Comparison of ENCODE assay signal across 18 cellular contexts in the genomic region with DNA sequence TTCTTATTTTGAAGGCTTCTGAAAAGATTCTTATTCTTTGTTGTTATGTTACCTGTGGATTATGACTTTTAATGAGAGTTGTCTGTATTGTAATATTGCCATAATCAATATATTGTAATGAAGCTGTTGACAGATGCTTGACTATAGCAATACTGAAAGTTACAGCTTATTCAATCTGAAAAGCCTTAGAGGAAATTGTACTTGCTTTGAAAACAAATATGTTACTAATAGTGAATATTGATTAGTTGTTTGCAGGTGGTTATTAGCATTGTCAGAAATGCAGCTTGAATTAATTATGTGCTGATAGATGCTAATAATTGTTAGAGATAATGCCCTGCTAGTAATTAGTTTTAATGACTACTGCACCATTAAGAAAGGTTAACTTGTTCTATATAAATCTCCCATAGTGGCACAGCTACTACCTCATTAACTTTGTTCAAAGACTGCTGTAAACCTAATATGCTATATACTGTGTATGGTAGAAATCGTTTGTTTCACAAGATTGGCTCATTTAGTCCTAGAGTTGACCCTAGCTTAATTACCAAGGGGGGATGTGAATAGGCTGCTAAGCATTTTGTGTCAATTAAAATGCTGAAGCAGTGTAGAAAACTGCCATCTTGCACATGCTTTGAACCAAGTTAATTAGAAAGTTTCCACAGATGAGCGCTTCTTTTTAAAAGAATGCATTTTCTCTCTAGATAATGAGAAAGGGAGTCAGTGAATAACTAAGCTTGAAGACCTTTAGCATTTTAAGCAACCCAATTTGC. TPM values are rescaled to one million over a fixed set of nuclear protein-coding genes. Genes with fewer than 3 reads are reported as not detected.
DNase-seq lines count a peak whose midpoint lies in the region; ATAC-seq, FAIRE-seq and TF ChIP-seq lines count a peak whose summit lies in the region.
"Had no signal": no experiment of that assay in that cellular context is flagged by ENCODE, and none has a peak within 500 bp of the region (broad histone marks: within the 10 kb centered on the region; RNA-seq: fewer than 3 reads in every experiment).

No MANE protein-coding gene starts in this region.

- H2BK12ac ChIP-seq in neuronal stem cell (ENCODE audit: low read length): no peak overlapping the region

- TF ChIP-seq CTCF in K562 (IDR thresholded peaks at IDR 0.05 in 2 of 3, conservative IDR thresholded peaks at IDR 0.05 in 1 of 3; ENCODE audit: insufficient read depth in 2 of 3, low read depth in 1 of 3, low read length in 3 of 3): no peak

- POLR2A ChIA-PET in K562 (lab: Yijun Ruan, JAX): interaction anchor here (0.6 kb wide), 1 partner anchor 953 kb away, joined by 3 read pairs; no protein-coding TSS in a partner anchor
- POLR2A ChIA-PET in activated CD4-positive, alpha-beta T cell treated with anti-CD3 and anti-CD28 coated beads, Interleukin-2, amount 10 ng/mL, durations not matched to agents 7 days and 5 days (lab: Charles Lee): no interaction called here

- no peak overlapping the region for H3K4ac ChIP-seq in neuronal stem cell (ENCODE audit: low read length)

- TF ChIP-seq RAD21 in K562 (CRISPR knock-in tag; conservative IDR thresholded peaks at IDR 0.05 in 1 of 2, IDR thresholded peaks at IDR 0.05 in 1 of 2): no peak

- H2AFZ ChIP-seq in K562 (ENCODE audit: low read depth, low read length) (no peak overlapping the region), neuronal stem cell (ENCODE audit: low read length) (no peak overlapping the region)

- H3K9me1 ChIP-seq in K562 (ENCODE audit: control insufficient read depth, insufficient read depth, low read length): no peaks in the 10 kb centered on the region

- H2AK5ac ChIP-seq in neuronal stem cell (ENCODE audit: low read depth, low read length): no peak overlapping the region

- H3K4me1 Mint-ChIP-seq in activated CD4-positive, alpha-beta T cell treated with anti-CD3 and anti-CD28 coated beads, Interleukin-2, amount 10 ng/mL, durations not matched to agents 7 days and 5 days: peaks cover 23% of the 10 kb centered on the region

- H2BK5ac ChIP-seq in neuronal stem cell (ENCODE audit: low read length): no peak overlapping the region

- no peaks in the 10 kb centered on the region for H3K79me1 ChIP-seq in neuronal stem cell (ENCODE audit: low read depth, low read length)

- H3K9ac ChIP-seq in K562 (ENCODE audit: insufficient read depth in 1 of 2, low read depth in 2 of 2, low read length in 2 of 2) (no peak overlapping the region), neuronal stem cell (ENCODE audit: low read depth, low read length, poor library complexity) (no peak overlapping the region)
- H3K9ac ChIP-seq: BLaER1 had no signal

- peaks cover 17% of the 10 kb centered on the region for H3K9me3 Mint-ChIP-seq in activated CD4-positive, alpha-beta T cell treated with anti-CD3 and anti-CD28 coated beads, Interleukin-2, amount 10 ng/mL, durations not matched to agents 7 days and 5 days

- H3K18ac ChIP-seq in neuronal stem cell (ENCODE audit: low read length): no peak overlapping the region

- H3K9me3 ChIP-seq in K562 (replicated peaks; ENCODE audit: control insufficient read depth, insufficient read depth, low read depth, low read length): no peaks in the 10 kb centered on the region
- peaks cover 2 to 10% of the 10 kb centered on the region in 2 donors for H3K9me3 ChIP-seq in neuronal stem cell (replicated peaks in 1 of 2; ENCODE audit: control insufficient read depth in 2 of 2, insufficient read depth in 1 of 2, low read depth in 1 of 2, low read length in 2 of 2)

- CTCF ChIA-PET in K562 (lab: Yijun Ruan, JAX; ENCODE audit: low intra/inter-chr PET ratio): no interaction called here
- CTCF ChIA-PET in activated CD4-positive, alpha-beta T cell treated with anti-CD3 and anti-CD28 coated beads, Interleukin-2, amount 10 ng/mL, durations not matched to agents 7 days and 5 days (lab: Charles Lee): interaction anchor here (0.6 to 1.6 kb wide), 4 partner anchors 14 to 356 kb away, joined by 3 to 5 read pairs (median 4); no protein-coding TSS in a partner anchor

- no peak overlapping the region for H2BK15ac ChIP-seq in neuronal stem cell (ENCODE audit: low read length)

- H3K36me3 ChIP-seq in K562 (ENCODE audit: control insufficient read depth, insufficient read depth, low read length): peaks cover 19% of the 10 kb centered on the region; the same call in 2 of the 3 replicates
- H3K36me3 ChIP-seq in neuronal stem cell (replicated peaks in 1 of 2; ENCODE audit: control insufficient read depth in 2 of 2, insufficient read depth in 2 of 2, low read length in 2 of 2): peaks cover 3 to 31% of the 10 kb centered on the region in 2 donors

- intact Hi-C loops in K562 (cut with micrococcal nuclease): no loop called here

- H3K4me2 ChIP-seq in K562 (ENCODE audit: insufficient read depth, low read length) (no peak overlapping the region), neuronal stem cell (ENCODE audit: insufficient read depth, low read length, poor library complexity, severe bottlenecking) (no peak overlapping the region)
- H3K4me2 ChIP-seq: BLaER1 had no signal

- ATAC-seq in HG03354 (IDR thresholded peaks at IDR 0.05; ENCODE audit: poor library complexity, severe bottlenecking, unreplicated experiment) (peak; percentile 54), K562 (no peak)
- ATAC-seq: CD8-positive, alpha-beta T cell; SK-N-SH treated with all-trans-retinoic acid at 6 μM for 48 hours had no signal

- no peak overlapping the region for H4K8ac ChIP-seq in neuronal stem cell (ENCODE audit: low read depth, low read length)

- no peak for TF ChIP-seq EP300 in K562 (IDR thresholded peaks at IDR 0.05; ENCODE audit: low read length)

- TF ChIP-seq POLR2A in K562 (conservative IDR thresholded peaks at IDR 0.05): no peak

- 58% methylated on average over 2 of the region's 2 CpGs for WGBS in K562 (ENCODE audit: insufficient coverage, low coverage, missing lambda C conversion rate)
- WGBS in neuronal stem cell (ENCODE audit: extremely low coverage in 2 of 2, insufficient read length in 2 of 2, insufficient replicate concordance in 1 of 2), 2 donors: no CpG with 5 or more reads among the region's 2 CpGs

- no peak overlapping the region for H3K4me3 ChIP-seq in K562
- no peak overlapping the region for H3K4me3 ChIP-seq in neuronal stem cell (ENCODE audit: low read length in 2 of 2)
- H3K4me3 ChIP-seq: BLaER1 had no signal

- H3K27ac ChIP-seq in K562 (ENCODE audit: extremely low read depth, low read depth, low read length): no peak overlapping the region
- H3K27ac ChIP-seq in neuronal stem cell (replicated peaks; ENCODE audit: low read length): no peak overlapping the region
- H3K27ac ChIP-seq: 22Rv1, BLaER1 had no signal

- no peak for FAIRE-seq in K562 (lab: Jason Lieb, UNC)

- H4K20me1 ChIP-seq in K562 (replicated peaks; ENCODE audit: control insufficient read depth, insufficient read depth, low read length): no peaks in the 10 kb centered on the region
- H4K20me1 ChIP-seq: BLaER1 had no signal

- H4K91ac ChIP-seq in neuronal stem cell (ENCODE audit: low read depth, low read length, poor library complexity): no peak overlapping the region

- H3K4me1 ChIP-seq in K562 (replicated peaks in 1 of 2; ENCODE audit: control insufficient read depth in 2 of 2, insufficient read depth in 2 of 2, low read length in 2 of 2) (no peaks in the 10 kb centered on the region), neuronal stem cell (ENCODE audit: control insufficient read depth in 2 of 2, insufficient read depth in 1 of 2, low read depth in 1 of 2, low read length in 2 of 2) (peaks cover 4 to 6% of the 10 kb centered on the region in 2 donors)
- H3K4me1 ChIP-seq: BLaER1 had no signal

- H3K27ac Mint-ChIP-seq in activated CD4-positive, alpha-beta T cell treated with anti-CD3 and anti-CD28 coated beads, Interleukin-2, amount 10 ng/mL, durations not matched to agents 7 days and 5 days: no peak overlapping the region
- H3K27ac Mint-ChIP-seq: CD8-positive, alpha-beta T cell had no signal

- H3K79me2 ChIP-seq in K562 (ENCODE audit: control insufficient read depth, insufficient read depth, low read length): no peaks in the 10 kb centered on the region; the same call in 2 of the 3 replicates

- no TSS peak for BruUV-seq in K562 (replicated peaks; lab: Mats Ljungman, UMichigan)

- H3K23ac ChIP-seq in neuronal stem cell (ENCODE audit: low read depth, low read length, poor library complexity): no peak overlapping the region

- H3K4me3 Mint-ChIP-seq in activated CD4-positive, alpha-beta T cell treated with anti-CD3 and anti-CD28 coated beads, Interleukin-2, amount 10 ng/mL, durations not matched to agents 7 days and 5 days: no peak overlapping the region
- H3K4me3 Mint-ChIP-seq: CD8-positive, alpha-beta T cell; H9 had no signal

- DNase-seq in NCI-H1105 treated with DMSO at 0.1 percent for 48 hours (lab: John Stamatoyannopoulos, UW) (peak; percentile 35), NCI-H1105 (lab: John Stamatoyannopoulos, UW) (no peak), K562 (ENCODE audit: extremely low read depth in 1 of 4, low spot score in 3 of 4) (no peak), neuronal stem cell (ENCODE audit: low spot score) (peak; percentile 80)
- DNase-seq in activated CD4-positive, alpha-beta T cell treated with anti-CD3 and anti-CD28 coated beads, Interleukin-2, amount 10 ng/mL, durations not matched to agents 7 days and 5 days: no peak
- no peak for DNase-seq in activated CD4-positive, CD25-positive, alpha-beta regulatory T cell (lab: John Stamatoyannopoulos, UW)
- DNase-seq in activated naive CD4-positive, alpha-beta T cell treated with anti-CD3 and anti-CD28 coated beads, Interleukin-2, amount 50 U/mL, for 16 hours: no peak
- DNase-seq: CD8-positive, alpha-beta T cell; H9; MV-4-11; NCI-H1436; NCI-H2081 treated with DMSO at 0.1 percent for 48 hours; NCI-H510A treated with DMSO at 0.1 percent for 48 hours; Right ventricle myocardium superior had no signal

- H3K27me3 ChIP-seq in K562 (ENCODE audit: control insufficient read depth in 2 of 2, insufficient read depth in 2 of 2, low read length in 2 of 2): no peaks in the 10 kb centered on the region
- no peaks in the 10 kb centered on the region for H3K27me3 ChIP-seq in neuronal stem cell (ENCODE audit: control insufficient read depth in 3 of 3, insufficient read depth in 3 of 3, low read depth in 1 of 3, low read length in 3 of 3)
- H3K27me3 ChIP-seq: BLaER1 had no signal

- H3K14ac ChIP-seq in neuronal stem cell (ENCODE audit: low read length): no peak overlapping the region

- no peak overlapping the region for H2BK120ac ChIP-seq in neuronal stem cell (ENCODE audit: low read depth, low read length)

- peaks cover 54% of the 10 kb centered on the region for H3K36me3 Mint-ChIP-seq in activated CD4-positive, alpha-beta T cell treated with anti-CD3 and anti-CD28 coated beads, Interleukin-2, amount 10 ng/mL, durations not matched to agents 7 days and 5 days (ENCODE audit: low read depth)

- in situ Hi-C loops in K562 (cut with MboI): no loop called here

- H3K27me3 Mint-ChIP-seq in activated CD4-positive, alpha-beta T cell treated with anti-CD3 and anti-CD28 coated beads, Interleukin-2, amount 10 ng/mL, durations not matched to agents 7 days and 5 days: no peaks in the 10 kb centered on the region

RNA-seq across cellular contexts. Expression of gene SLC39A10, which starts 30.5 kb away (rescaled TPM):
- total RNA-seq in K562 (2011; cell fraction: chromatin; rRNA removed; ENCODE audit: low replicate concordance): 34.4 and 95.3 TPM in 2 replicates
- 38.0 and 44.5 TPM in 2 replicates for total RNA-seq in K562 (2011; cell fraction: nucleolus; rRNA removed)
- 59.2 and 86.5 TPM in 2 replicates for total RNA-seq in K562 (2011; cell fraction: nucleoplasm; rRNA removed)
- 16.7 and 20.6 TPM in 2 replicates for total RNA-seq in K562 (2014; rRNA removed)
- 40.1 and 42.6 TPM in 2 replicates for total RNA-seq in K562 (2014; rRNA removed; fragmentation: Illumina TruSeq; extraction: Trizol)
- total RNA-seq in K562 (2015; rRNA removed; fragmentation: Illumina TruSeq; extraction: Trizol): 36.5 and 37.7 TPM in 2 replicates
- 34.8 and 35.5 TPM in 2 replicates for total RNA-seq in K562 (2021)
- polyA plus RNA-seq in K562 (2011; rRNA removed): 34.2 and 37.8 TPM in 2 replicates
- polyA plus RNA-seq in K562 (2011; cell fraction: cytosol; rRNA removed): 7.7 and 16.7 TPM in 2 replicates
- polyA plus RNA-seq in K562 (2011; cell fraction: nucleus; rRNA removed): 18.3 and 28.9 TPM in 2 replicates
- 13.0 and 15.7 TPM in 2 replicates for polyA plus RNA-seq in K562 (2012)
- polyA plus RNA-seq in K562 (2014; fragmentation: Illumina TruSeq; extraction: Trizol): 20.6 and 23.1 TPM in 2 replicates
- 10 to 100 TPM; 14.5 to 18.2 TPM for polyA plus RNA-seq in K562 (2014; fragmentation: Nextera tagmentation; extraction: Ambion mirVana)
- polyA plus RNA-seq in K562 (2014; rRNA removed): 12.5 and 13.7 TPM in 2 replicates
- 118 and 121 TPM in 2 replicates for polyA minus RNA-seq in K562 (2011; rRNA and poly(A)+ RNA removed)
- 26.0 and 45.5 TPM in 2 replicates for polyA minus RNA-seq in K562 (2011; cell fraction: cytosol; rRNA and poly(A)+ RNA removed)
- polyA minus RNA-seq in K562 (2011; cell fraction: nucleus; rRNA and poly(A)+ RNA removed): 28.3 and 51.6 TPM in 2 replicates
- 86.7 TPM for polyA plus RNA-seq in neuronal stem cell (2013, experiment 1 of 2)
- 88.5 TPM for polyA plus RNA-seq in neuronal stem cell (2013, experiment 2 of 2)
- 10 to 100 TPM; 46.9 to 55.6 TPM for total RNA-seq in activated CD4-positive, alpha-beta T cell treated with anti-CD3 and anti-CD28 coated beads, Interleukin-2, amount 10 ng/mL, durations not matched to agents 7 days and 5 days

Comparison
In these comparisons a context has a peak if more than half of its experiments do, and no peak if none do; other contexts are left out.
1. DNase-seq: peak in NCI-H1105 treated with DMSO at 0.1 percent for 48 hours (single experiment) and neuronal stem cell (single experiment); none in NCI-H1105 (single experiment), K562 (0 of 4), activated CD4-positive, alpha-beta T cell treated with anti-CD3 and anti-CD28 coated beads, Interleukin-2, amount 10 ng/mL, durations not matched to agents 7 days and 5 days (single experiment), activated CD4-positive, CD25-positive, alpha-beta regulatory T cell (0 of 4) and activated naive CD4-positive, alpha-beta T cell treated with anti-CD3 and anti-CD28 coated beads, Interleukin-2, amount 50 U/mL, for 16 hours (single experiment).